In genomic region chrX:109301177-109301576, GRCh38 we compare ENCODE assay signal across 21 cellular contexts.
"Had no signal": no experiment of that assay in that cellular context is flagged by ENCODE, and none has a peak within 500 bp of the region (broad histone marks: within the 10 kb centered on the region; RNA-seq: fewer than 3 reads in every experiment).

No MANE protein-coding gene starts in this region.

- H3K27ac ChIP-seq: RWPE1 had no signal

- H3K36me3 Mint-ChIP-seq: T-cell had no signal

- H3K4me1 Mint-ChIP-seq: T-cell had no signal

- ATAC-seq: Panc1, PC-3, T-cell had no signal

- H3K9ac ChIP-seq: SK-N-SH had no signal

- H3K9me3 Mint-ChIP-seq: T-cell; T-helper 1 cell treated with Interleukin-12 subunit alpha and Interleukin-12 subunit beta and Interleukin-4 antibody, amounts not matched to agents 30 μg/mL and 1 μg/mL, for 36 hours had no signal

- H3K9me3 ChIP-seq: SK-N-SH had no signal

- H3K4me3 Mint-ChIP-seq: T-cell; T-helper 1 cell treated with Interleukin-12 subunit alpha and Interleukin-12 subunit beta and Interleukin-4 antibody, amounts not matched to agents 30 μg/mL and 1 μg/mL, for 36 hours had no signal

- H3K4me2 ChIP-seq: SK-N-SH had no signal

- H3K27ac Mint-ChIP-seq: T-cell; T-helper 1 cell treated with Interleukin-12 subunit alpha and Interleukin-12 subunit beta and Interleukin-4 antibody, amounts not matched to agents 30 μg/mL and 1 μg/mL, for 36 hours had no signal

- DNase-seq: KBM-7, MV-4-11, NCI-H1048, NCI-H1105, NCI-H1417, NCI-H1436 treated with DMSO at 0.1 percent for 48 hours, NCI-H1694, NCI-H1930, NCI-H2081, NCI-H2107, NCI-H2227 treated with DMSO at 0.1 percent for 48 hours, NCI-H524, NCI-H748 treated with DMSO at 0.1 percent for 48 hours, PC-3, SHP77, SK-N-SH, SW 1271, T-cell had no signal
